ENCODE assay signal across 8 cellular contexts in the genomic region with DNA sequence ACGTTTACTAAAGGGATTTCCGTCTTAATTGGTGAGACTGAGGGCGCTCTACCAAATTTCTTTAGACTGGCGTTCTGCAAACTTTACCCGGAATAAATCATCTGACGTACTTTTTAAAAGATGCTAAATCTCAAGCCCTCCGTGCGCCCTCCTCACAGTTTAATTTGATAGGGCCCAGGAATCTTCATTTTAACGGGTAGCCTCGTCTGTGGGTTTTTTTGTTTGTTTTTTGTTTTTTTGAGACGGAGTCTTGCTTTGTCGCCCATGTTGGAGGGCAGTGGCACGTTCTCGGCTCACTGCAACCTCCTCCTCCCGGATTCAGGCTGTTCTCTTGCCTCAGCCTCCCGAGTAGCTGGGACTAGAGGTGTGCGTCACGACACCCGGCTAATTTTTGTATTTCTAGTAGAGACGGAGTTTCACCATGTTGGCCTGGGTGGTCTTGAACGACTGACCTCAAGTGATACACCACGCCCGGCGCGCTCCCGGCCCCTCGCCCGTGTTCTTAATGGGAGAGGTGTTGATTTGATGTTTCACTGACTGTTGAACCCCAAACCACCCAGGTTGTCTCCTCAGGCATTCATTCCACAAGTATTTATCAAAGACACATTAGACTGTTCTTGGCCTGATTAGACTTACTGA. TPM values are rescaled to one million over a fixed set of nuclear protein-coding genes. Genes with fewer than 3 reads are reported as not detected.
DNase-seq lines count a peak whose midpoint lies in the region; TF ChIP-seq lines count a peak whose summit lies in the region.

No MANE protein-coding gene starts in this region.

- H3K4me1 ChIP-seq in CD4-positive, alpha-beta memory T cell (ENCODE audit: insufficient read depth, low read length), result peaks cover 36% of the 10 kb centered on the region
- H3K4me1 ChIP-seq in PC-9 (replicated peaks; ENCODE audit: insufficient read depth) (peaks cover 28% of the 10 kb centered on the region), ovary (ENCODE audit: insufficient read depth) (peaks cover 9% of the 10 kb centered on the region)

- H3K27ac Mint-ChIP-seq in CD4-positive, alpha-beta memory T cell, result peak overlapping the region; percentile 97 to 100 (median 100)

- peak overlapping the region; percentile 95 for H3K27ac ChIP-seq in CD4-positive, alpha-beta memory T cell (ENCODE audit: low read depth, low read length)
- H3K27ac ChIP-seq in PC-9 (peak overlapping the region; percentile 80), epithelial cell of prostate (peak overlapping the region; percentile 88), ovary (peak overlapping the region; percentile 94 to 98)

- peaks cover 22 to 41% (median 32%) of the 10 kb centered on the region in 4 donors for H3K4me1 Mint-ChIP-seq in CD4-positive, alpha-beta memory T cell

- intact Hi-C loops in CD4-positive, alpha-beta memory T cell (cut with micrococcal nuclease), result loop anchor here (5.0 to 10.0 kb wide), 3 partner anchors 203 to 1723 kb away; a partner anchor contains a TSS
- intact Hi-C loops in PC-9 (cut with micrococcal nuclease; ENCODE audit: unreplicated experiment), result loop anchor here (10.0 kb wide), 1 partner anchor 717 kb away; no protein-coding TSS in a partner anchor
- intact Hi-C loops in ovary (cut with DNase I), result loop anchor here in 1 of 4 donors (10.0 kb wide), 1 partner anchor 727 kb away; no protein-coding TSS in a partner anchor

- H3K36me3 ChIP-seq in CD4-positive, alpha-beta memory T cell (ENCODE audit: insufficient read depth, low read length), result no peaks in the 10 kb centered on the region
- peaks cover 9% of the 10 kb centered on the region for H3K36me3 ChIP-seq in PC-9 (ENCODE audit: low read depth)
- H3K36me3 ChIP-seq in ovary, result no peaks in the 10 kb centered on the region

- TF ChIP-seq EP300 in ovary (IDR thresholded peaks at IDR 0.05), result no peak

- peaks cover 0 to 10% (median 0%) of the 10 kb centered on the region in 8 donors for H3K9me3 Mint-ChIP-seq in CD4-positive, alpha-beta memory T cell

- no peak for TF ChIP-seq POLR2A in ovary (IDR thresholded peaks at IDR 0.05)

- peak overlapping the region; percentile 85 to 86 for H3K4me3 ChIP-seq in CD4-positive, alpha-beta memory T cell (ENCODE audit: low read length in 2 of 2)
- H3K4me3 ChIP-seq in PC-9, result peak overlapping the region; percentile 87
- H3K4me3 ChIP-seq in ovary, result peak overlapping the region; percentile 81

- peaks cover 3 to 15% of the 10 kb centered on the region in 2 donors for H3K36me3 Mint-ChIP-seq in CD4-positive, alpha-beta memory T cell

- H3K9me3 ChIP-seq in CD4-positive, alpha-beta memory T cell (ENCODE audit: control insufficient read depth in 1 of 2, low read length in 2 of 2), result no peaks in the 10 kb centered on the region
- no peaks in the 10 kb centered on the region for H3K9me3 ChIP-seq in PC-9 (ENCODE audit: insufficient read depth, low read depth)
- no peaks in the 10 kb centered on the region for H3K9me3 ChIP-seq in ovary

- no peaks in the 10 kb centered on the region for H3K27me3 ChIP-seq in CD4-positive, alpha-beta memory T cell (ENCODE audit: insufficient read depth, low read length)
- no peaks in the 10 kb centered on the region for H3K27me3 ChIP-seq in PC-9 (ENCODE audit: insufficient read depth, low read depth)
- H3K27me3 ChIP-seq in ovary, result no peaks in the 10 kb centered on the region

- TF ChIP-seq CTCF in PC-9 (conservative IDR thresholded peaks at IDR 0.05), result no peak
- TF ChIP-seq CTCF in ovary (IDR thresholded peaks at IDR 0.05), result no peak

- H3K4me2 ChIP-seq in PC-9, result peak overlapping the region; percentile 91

- DNase-seq in CD4-positive, alpha-beta memory T cell, result peak in 1 of 5 donors; percentile 39
- no peak for DNase-seq in PC-9
- no peak for DNase-seq in epithelial cell of prostate (ENCODE audit: low read depth, low spot score)
- peak in 4 of 5 donors; percentile 18 to 47 (median 39) for DNase-seq in ovary
- no peak for DNase-seq in mucosa of gallbladder (ENCODE audit: low spot score)
- DNase-seq in stimulated activated CD4-positive, alpha-beta T cell treated with anti-CD3 and anti-CD28 coated beads, Interleukin-2, amount 100 ng/mL, for 48 hours, result no peak
- no peak for DNase-seq in central memory CD4-positive, alpha-beta T cell
- DNase-seq in DMS79 (lab: John Stamatoyannopoulos, UW), result no peak

- POLR2A ChIA-PET in CD4-positive, alpha-beta memory T cell (lab: Charles Lee; ENCODE audit: partially characterized antibody), result interaction anchor here (0.6 to 6.0 kb wide), 5 partner anchors 11 to 69 kb away, joined by 3 to 66 read pairs (median 19); a partner anchor contains a TSS
- POLR2A ChIA-PET in PC-9 (lab: Charles Lee; ENCODE audit: unreplicated experiment), result no interaction called here

- BruUV-seq in PC-9 (replicated peaks; lab: Mats Ljungman, UMichigan), result TSS peak; percentile 53

- H3K9me2 ChIP-seq in PC-9 (ENCODE audit: insufficient read depth), result no peaks in the 10 kb centered on the region

- no peaks in the 10 kb centered on the region for H3K27me3 Mint-ChIP-seq in CD4-positive, alpha-beta memory T cell

- CTCF ChIA-PET in CD4-positive, alpha-beta memory T cell (lab: Charles Lee; ENCODE audit: partially characterized antibody), result interaction anchor here (1.5 to 5.0 kb wide), 2 partner anchors 11 to 26 kb away, joined by 5 to 41 read pairs; a partner anchor contains a TSS
- CTCF ChIA-PET in PC-9 (lab: Charles Lee), result interaction anchor here (0.6 kb wide), 1 partner anchor 760 kb away, joined by 4 read pairs; no protein-coding TSS in a partner anchor

- H3F3A ChIP-seq in PC-9 (ENCODE audit: insufficient read depth, low read depth), result peaks cover 16% of the 10 kb centered on the region

- 62 to 74% (median 68%) methylated on average over 28 of the region's 28 CpGs for WGBS in ovary, 3 donors

- peak overlapping the region; percentile 87 for H2AFZ ChIP-seq in PC-9

- H3K79me2 ChIP-seq in PC-9 (ENCODE audit: low read depth), result peaks cover 70% of the 10 kb centered on the region

- H4K20me1 ChIP-seq in PC-9 (ENCODE audit: insufficient read depth), result peaks cover 22% of the 10 kb centered on the region

- peak overlapping the region; percentile 93 to 99 (median 94) for H3K4me3 Mint-ChIP-seq in CD4-positive, alpha-beta memory T cell

RNA-seq across cellular contexts. Expression of a gene that starts 1.3 kb away (rescaled TPM):
- total RNA-seq in CD4-positive, alpha-beta memory T cell, result 1 to 10 TPM; 3.4 to 4.0 TPM
- 1 to 10 TPM; 2.9 to 3.9 TPM for polyA plus RNA-seq in CD4-positive, alpha-beta memory T cell
- 68.9 and 84.2 TPM in 2 replicates for total RNA-seq in PC-9 (2021)
- total RNA-seq in ovary, result 1 to 10 TPM; 1.4 to 4.0 (median 2.8) TPM
- polyA plus RNA-seq in ovary, result 1 to 10 TPM; 2.0 to 8.2 TPM
- total RNA-seq in mucosa of gallbladder, result 9.3 TPM

RNA-seq across cellular contexts. Expression of a gene that starts 1.6 kb away (rescaled TPM):
- total RNA-seq in CD4-positive, alpha-beta memory T cell, result 10 to 100 TPM; 39.7 to 39.9 TPM
- polyA plus RNA-seq in CD4-positive, alpha-beta memory T cell, result 100 to 1,000 TPM; 109 to 154 TPM
- total RNA-seq in PC-9 (2021) (89.5 and 106 TPM in 2 replicates), ovary (10 to 100 TPM; 19.1 to 41.1 (median 25.9) TPM), mucosa of gallbladder (60.7 TPM)
- polyA plus RNA-seq in ovary, result 10 to 100 TPM; 24.3 to 39.6 TPM

RNA-seq across cellular contexts. Expression of a gene that starts 27.4 kb away (rescaled TPM):
- total RNA-seq in CD4-positive, alpha-beta memory T cell, result 10 to 100 TPM; 39.3 to 45.4 TPM
- polyA plus RNA-seq in CD4-positive, alpha-beta memory T cell, result 10 to 100 TPM; 26.1 to 46.3 TPM
- total RNA-seq in PC-9 (2021), result 17.8 and 31.2 TPM in 2 replicates
- 10 to 100 TPM; 19.2 to 35.0 (median 33.8) TPM for total RNA-seq in ovary
- polyA plus RNA-seq in ovary, result 10 to 100 TPM; 15.6 to 39.5 TPM
- total RNA-seq in mucosa of gallbladder, result 28.9 TPM

Comparison
In these comparisons a context has a peak if more than half of its experiments do, and no peak if none do; other contexts are left out.
1. DNase-seq: peak in ovary (4 of 5); none in PC-9 (0 of 2), epithelial cell of prostate (single experiment), mucosa of gallbladder (single experiment), stimulated activated CD4-positive, alpha-beta T cell treated with anti-CD3 and anti-CD28 coated beads, Interleukin-2, amount 100 ng/mL, for 48 hours (0 of 2), central memory CD4-positive, alpha-beta T cell (single experiment) and DMS79 (single experiment).
2. Peak in every context shown above with its lines, with median percentiles within 50 percentile points of each other: H3K27ac ChIP-seq and H3K4me3 ChIP-seq.